22 cellular contexts compared by ENCODE assay signal in genomic region chr6:11636121-11636520, GRCh38.
DNase-seq lines count a peak whose midpoint lies in the region; ATAC-seq, FAIRE-seq and TF ChIP-seq lines count a peak whose summit lies in the region.
"Had no signal": no experiment of that assay in that cellular context is flagged by ENCODE, and none has a peak within 500 bp of the region (broad histone marks: within the 10 kb centered on the region; RNA-seq: fewer than 3 reads in every experiment).

No MANE protein-coding gene starts in this region.

- POLR2A ChIA-PET in IMR-90 (lab: Charles Lee; ENCODE audit: unreplicated experiment), result no interaction called here

- 100% methylated on average over 2 of the region's 5 CpGs; no CpG with 5 or more reads in 1 of the 2 experiments for WGBS in IMR-90 (ENCODE audit: extremely low coverage in 2 of 2, insufficient read length in 1 of 2), 2 experiments
- WGBS in mesenchymal stem cell, result 96% methylated on average over 5 of the region's 5 CpGs
- WGBS in pancreas, 2 donors, result 38 to 46% methylated on average over 5 of the region's 5 CpGs

- no peak overlapping the region for H3K18ac ChIP-seq in IMR-90 (ENCODE audit: low read depth, low read length)
- no peak overlapping the region for H3K18ac ChIP-seq in mesenchymal stem cell (ENCODE audit: low read depth in 1 of 2, low read length in 2 of 2)

- no peak overlapping the region for H3K4me3 Mint-ChIP-seq in type B pancreatic cell
- H3K4me3 Mint-ChIP-seq: B cell; CD8-positive, alpha-beta T cell; HFFc6 had no signal

- no peaks in the 10 kb centered on the region for H3K9me3 ChIP-seq in IMR-90 (ENCODE audit: control insufficient read depth, insufficient read depth, low read length)
- H3K9me3 ChIP-seq in mesenchymal stem cell (ENCODE audit: control insufficient read depth, low read length), result no peaks in the 10 kb centered on the region
- H3K9me3 ChIP-seq in pancreas, result no peaks in the 10 kb centered on the region
- H3K9me3 ChIP-seq: BLaER1 treated with 17β-estradiol and CSF1 and Interleukin-3, amounts not matched to agents 10 nM and 100 nM had no signal

- TF ChIP-seq POLR2A in IMR-90 (IDR thresholded peaks at IDR 0.05; ENCODE audit: low read depth, low read length) (no peak), erythroblast (IDR thresholded peaks at IDR 0.05; ENCODE audit: low read length) (no peak)

- no peak for TF ChIP-seq RAD21 in IMR-90 (IDR thresholded peaks at IDR 0.05; ENCODE audit: low read length)

- H2BK120ac ChIP-seq in IMR-90 (ENCODE audit: low read depth, low read length) (peak overlapping the region; percentile 44), mesenchymal stem cell (ENCODE audit: low read depth, low read length) (no peak overlapping the region)

- intact Hi-C loops in IMR-90 (cut with micrococcal nuclease) (no loop called here), pancreas (cut with DNase I) (no loop called here)

- DNase-seq in IMR-90 (no peak), mesenchymal stem cell (no peak), pancreas (peak in 4 of 6 donors; percentile 36 to 76 (median 64)), type B pancreatic cell (ENCODE audit: extremely low spot score, unreplicated experiment) (no peak), RCC 7860 (ENCODE audit: low spot score) (no peak), erythroblast (lab: John Stamatoyannopoulos, UW) (no peak)
- no peak for DNase-seq in activated naive CD4-positive, alpha-beta T cell treated with Interleukin-2 at 50 U/mL for 16 hours
- DNase-seq: CD8-positive, alpha-beta T cell; COR-L47; DMS153; DMS79; GM23248; H7; HFFc6 had no signal

- CTCF ChIA-PET in IMR-90 (lab: Yijun Ruan, JAX), result no interaction called here

- H3K56ac ChIP-seq in IMR-90 (ENCODE audit: extremely low read depth, insufficient read depth, low read length), result no peak overlapping the region

- H4K8ac ChIP-seq in IMR-90 (ENCODE audit: low read depth in 2 of 2, low read length in 2 of 2), result peak overlapping the region in 1 of 2 experiments; percentile 24; a peak in 1 of 4 replicates
- no peak overlapping the region for H4K8ac ChIP-seq in mesenchymal stem cell (ENCODE audit: low read length)

- H3K4me3 ChIP-seq in IMR-90 (ENCODE audit: insufficient read depth, low read depth, low read length) (no peak overlapping the region), mesenchymal stem cell (ENCODE audit: insufficient read depth in 1 of 2, low read depth in 1 of 2, low read length in 2 of 2) (no peak overlapping the region), pancreas (no peak overlapping the region)
- H3K4me3 ChIP-seq: BLaER1 treated with 17β-estradiol and CSF1 and Interleukin-3, amounts not matched to agents 10 nM and 100 nM; GM12878; GM23248; K562 had no signal

- H3K27ac Mint-ChIP-seq in type B pancreatic cell, result peak overlapping the region; percentile 22
- H3K27ac Mint-ChIP-seq: B cell; CD8-positive, alpha-beta T cell; HFFc6 had no signal

- H2AK5ac ChIP-seq in IMR-90 (ENCODE audit: low read depth, low read length) (peak overlapping the region; percentile 23; the same call in 1 of the 2 replicates), mesenchymal stem cell (ENCODE audit: low read length, severe bottlenecking) (peak overlapping the region; percentile 59)

- H4K5ac ChIP-seq in IMR-90 (ENCODE audit: low read depth, low read length), result no peak overlapping the region

- peak overlapping the region; percentile 39; the same call in 1 of the 2 replicates for H4K91ac ChIP-seq in IMR-90 (ENCODE audit: insufficient read depth, low read depth, low read length)
- H4K91ac ChIP-seq in mesenchymal stem cell (ENCODE audit: low read length), result no peak overlapping the region

- H3K9ac ChIP-seq in IMR-90 (ENCODE audit: low read depth, low read length) (no peak overlapping the region), mesenchymal stem cell (ENCODE audit: low read length) (no peak overlapping the region)
- H3K9ac ChIP-seq: BLaER1 treated with 17β-estradiol and CSF1 and Interleukin-3, amounts not matched to agents 10 nM and 100 nM; GM23248 had no signal

- ATAC-seq in IMR-90 (ENCODE audit: low read depth) (no peak), pancreas (peak; percentile 60 to 72 (median 64))
- ATAC-seq: CD8-positive, alpha-beta T cell; GM12878; HCT116; K562 had no signal

- no peaks in the 10 kb centered on the region for H4K20me1 ChIP-seq in IMR-90 (ENCODE audit: insufficient read depth, low read length)
- H4K20me1 ChIP-seq: BLaER1 treated with 17β-estradiol and CSF1 and Interleukin-3, amounts not matched to agents 10 nM and 100 nM had no signal

- no peak for TF ChIP-seq CTCF in IMR-90 (conservative IDR thresholded peaks at IDR 0.05; ENCODE audit: low read depth, low read length)
- TF ChIP-seq CTCF in pancreas (IDR thresholded peaks at IDR 0.05), result no peak
- no peak for TF ChIP-seq CTCF in type B pancreatic cell (conservative IDR thresholded peaks at IDR 0.05)

- H2AK9ac ChIP-seq in IMR-90 (replicated peaks; ENCODE audit: low read depth, low read length, poor library complexity), result no peak overlapping the region

- dilution Hi-C loops in IMR-90 (cut with HindIII; ENCODE audit: low sequenced_read_pairs, unreplicated experiment), result no loop called here

- H2BK5ac ChIP-seq in IMR-90 (ENCODE audit: low read depth, low read length, poor library complexity, severe bottlenecking) (no peak overlapping the region), mesenchymal stem cell (ENCODE audit: low read depth, low read length, poor library complexity, severe bottlenecking) (no peak overlapping the region)

- FAIRE-seq in pancreas (lab: Jason Lieb, UNC) (no peak), RCC 7860 (lab: Jason Lieb, UNC) (no peak)
- FAIRE-seq: D721Med, GM12878, GM19239, K562 had no signal

- peaks cover 23% of the 10 kb centered on the region for H3K9me1 ChIP-seq in IMR-90 (ENCODE audit: insufficient read depth, low read length)

- H3K4me1 ChIP-seq in IMR-90 (ENCODE audit: control insufficient read depth, insufficient read depth, low read length) (peaks cover 12% of the 10 kb centered on the region), mesenchymal stem cell (ENCODE audit: control insufficient read depth, insufficient read depth, low read depth, low read length) (peaks cover 18% of the 10 kb centered on the region), pancreas (peaks cover 27 to 40% (median 33%) of the 10 kb centered on the region in 3 donors)

- no peaks in the 10 kb centered on the region for H3K9me3 Mint-ChIP-seq in type B pancreatic cell
- H3K9me3 Mint-ChIP-seq: CD8-positive, alpha-beta T cell; HFFc6 had no signal

- no peak overlapping the region for H3K23ac ChIP-seq in IMR-90 (ENCODE audit: low read depth, low read length)
- H3K23ac ChIP-seq in mesenchymal stem cell (ENCODE audit: low read length in 2 of 2), result no peak overlapping the region

- H2BK15ac ChIP-seq in IMR-90 (ENCODE audit: low read depth, low read length) (no peak overlapping the region; the same call in 2 of the 3 replicates), mesenchymal stem cell (ENCODE audit: low read depth, poor library complexity, severe bottlenecking) (no peak overlapping the region)

- H3K4me2 ChIP-seq in IMR-90 (ENCODE audit: low read depth, low read length) (no peak overlapping the region), mesenchymal stem cell (ENCODE audit: low read length, poor library complexity, severe bottlenecking) (no peak overlapping the region)
- H3K4me2 ChIP-seq: BLaER1 treated with 17β-estradiol and CSF1 and Interleukin-3, amounts not matched to agents 10 nM and 100 nM had no signal

- H3K27me3 ChIP-seq in IMR-90 (ENCODE audit: control insufficient read depth, insufficient read depth, low read length) (no peaks in the 10 kb centered on the region), mesenchymal stem cell (ENCODE audit: control insufficient read depth in 1 of 2, insufficient read depth in 1 of 2, low read length in 2 of 2) (no peaks in the 10 kb centered on the region), pancreas (no peaks in the 10 kb centered on the region)

- BruUV-seq in IMR-90 (replicated peaks; lab: Mats Ljungman, UMichigan), result no TSS peak

- H3K27ac ChIP-seq in IMR-90 (ENCODE audit: insufficient read depth, low read length) (no peak overlapping the region), mesenchymal stem cell (ENCODE audit: low read length, poor library complexity, severe bottlenecking) (no peak overlapping the region), pancreas (peak overlapping the region in 2 of 4 donors; percentile 81 to 84)
- H3K27ac ChIP-seq: BLaER1 treated with 17β-estradiol and CSF1 and Interleukin-3, amounts not matched to agents 10 nM and 100 nM; GM23248; HL-60 had no signal

- peaks cover 26% of the 10 kb centered on the region for H3K4me1 Mint-ChIP-seq in type B pancreatic cell (ENCODE audit: unreplicated experiment)
- H3K4me1 Mint-ChIP-seq: B cell had no signal

- no peaks in the 10 kb centered on the region; a peak in 1 of 4 replicates for H3K79me1 ChIP-seq in IMR-90 (ENCODE audit: low read depth in 1 of 2, low read length in 2 of 2)
- no peaks in the 10 kb centered on the region for H3K79me1 ChIP-seq in mesenchymal stem cell (replicated peaks; ENCODE audit: low read length, poor library complexity, severe bottlenecking)

- peak overlapping the region in 1 of 2 experiments; percentile 10 for H2BK12ac ChIP-seq in mesenchymal stem cell (ENCODE audit: low read length in 2 of 2)

- in situ Hi-C loops in IMR-90 (cut with MboI; ENCODE audit: low sequenced_read_pairs), result no loop called here

- H3K4ac ChIP-seq in IMR-90 (ENCODE audit: low read depth, low read length) (peak overlapping the region; percentile 7), mesenchymal stem cell (ENCODE audit: low read depth in 1 of 2, low read length in 2 of 2) (no peak overlapping the region)

- peak overlapping the region; percentile 77; the same call in 1 of the 2 replicates for H2BK20ac ChIP-seq in IMR-90 (ENCODE audit: low read depth, low read length)

- H3K27me3 Mint-ChIP-seq in type B pancreatic cell, result no peaks in the 10 kb centered on the region

- H3K14ac ChIP-seq in IMR-90 (replicated peaks; ENCODE audit: low read depth, low read length) (no peak overlapping the region), mesenchymal stem cell (ENCODE audit: low read length in 2 of 2) (no peak overlapping the region)

- peak overlapping the region; percentile 4 for H2AFZ ChIP-seq in IMR-90 (replicated peaks; ENCODE audit: low read length, poor library complexity)
- H2AFZ ChIP-seq in mesenchymal stem cell (ENCODE audit: low read depth, low read length), result no peak overlapping the region
- H2AFZ ChIP-seq: GM23248 had no signal

- no peaks in the 10 kb centered on the region for H3K36me3 ChIP-seq in IMR-90 (ENCODE audit: control insufficient read depth, insufficient read depth, low read length)
- peaks cover 0 to 3% of the 10 kb centered on the region in 2 experiments for H3K36me3 ChIP-seq in mesenchymal stem cell (ENCODE audit: control insufficient read depth in 1 of 2, insufficient read depth in 2 of 2, low read depth in 1 of 2, low read length in 2 of 2)
- H3K36me3 ChIP-seq in pancreas, result no peaks in the 10 kb centered on the region
- H3K36me3 ChIP-seq: BLaER1 treated with 17β-estradiol and CSF1 and Interleukin-3, amounts not matched to agents 10 nM and 100 nM had no signal

- no peaks in the 10 kb centered on the region for H3K36me3 Mint-ChIP-seq in type B pancreatic cell
- H3K36me3 Mint-ChIP-seq: CD8-positive, alpha-beta T cell had no signal

TF ChIP-seq in IMR-90, 13 proteins besides CTCF, POLR2A, EP300 and RAD21:
- no peak for TF ChIP-seq FOS (IDR thresholded peaks at IDR 0.05; ENCODE audit: low read depth, low read length)
- no peak for TF ChIP-seq RCOR1 (IDR thresholded peaks at IDR 0.05; ENCODE audit: insufficient replicate concordance, low read length)

Comparison
In these comparisons a context has a peak if more than half of its experiments do, and no peak if none do; other contexts are left out.
1. DNase-seq: peak in pancreas (4 of 6); none in IMR-90 (single experiment), mesenchymal stem cell (single experiment), type B pancreatic cell (single experiment), activated naive CD4-positive, alpha-beta T cell treated with Interleukin-2 at 50 U/mL for 16 hours (single experiment), RCC 7860 (single experiment) and erythroblast (0 of 2).